Comparison of ENCODE assay signal across 11 cellular contexts in the genomic region with DNA sequence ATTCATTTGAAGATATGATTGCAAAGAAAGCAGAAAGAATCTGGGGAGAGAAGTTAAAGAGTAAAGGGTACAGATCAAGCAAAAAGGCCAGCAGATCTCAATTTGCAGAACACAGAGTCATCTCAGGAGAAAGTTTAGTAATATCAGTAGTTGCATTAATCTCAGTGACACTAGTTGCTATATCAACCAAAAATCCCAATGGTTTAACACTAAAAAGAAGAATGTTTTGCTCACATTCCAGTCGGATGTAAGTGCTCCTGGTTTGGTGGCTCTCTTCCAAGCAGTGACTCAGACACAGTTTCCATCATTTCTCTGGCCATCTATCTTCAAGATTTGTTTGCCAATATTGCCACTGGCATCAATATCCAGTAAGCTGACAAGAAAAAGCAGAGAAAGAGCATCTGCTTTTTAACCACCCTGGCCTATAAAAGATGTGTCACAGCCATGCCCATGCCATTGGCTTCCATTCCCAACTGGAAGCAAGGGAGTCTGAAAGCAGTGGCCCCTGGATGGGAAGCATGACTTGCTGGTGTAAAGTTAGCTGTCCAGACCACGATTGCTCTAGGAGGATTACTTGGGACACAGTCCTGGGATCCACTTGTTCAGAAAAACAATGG. TPM values are rescaled to one million over a fixed set of nuclear protein-coding genes. Genes with fewer than 3 reads are reported as not detected.
A peak's percentile ranks its signal among the peaks of the same experiment; 100 is the strongest.
DNase-seq lines count a peak whose midpoint lies in the region; ATAC-seq, FAIRE-seq and TF ChIP-seq lines count a peak whose summit lies in the region.
"Had no signal": no experiment of that assay in that cellular context is flagged by ENCODE, and none has a peak within 500 bp of the region (broad histone marks: within the 10 kb centered on the region; RNA-seq: fewer than 3 reads in every experiment).

No MANE protein-coding gene starts in this region.

- H3K27me3 Mint-ChIP-seq in activated T-cell treated with anti-CD3 and anti-CD28 coated beads, Interleukin-2, amount 50 U/mL, for 72 hours (ENCODE audit: low read depth), result peaks cover 39% of the 10 kb centered on the region
- H3K27me3 Mint-ChIP-seq: IgD-negative memory B cell had no signal

- H3K36me3 Mint-ChIP-seq in activated T-cell treated with anti-CD3 and anti-CD28 coated beads, Interleukin-2, amount 50 U/mL, for 72 hours (ENCODE audit: insufficient read depth in 2 of 2), result no peaks in the 10 kb centered on the region

- ATAC-seq in activated T-cell treated with anti-CD3 and anti-CD28 coated beads, Interleukin-2, amount 50 U/mL, for 72 hours (replicated peaks in 1 of 2), result peak; percentile 76 to 81
- ATAC-seq in HG02870 (IDR thresholded peaks at IDR 0.05; ENCODE audit: unreplicated experiment) (peak; percentile 90), SK-N-SH treated with all-trans-retinoic acid at 6 μM for 48 hours (peak; percentile 73)

- no peak for FAIRE-seq in urothelium cell line (lab: Jason Lieb, UNC)

- H3K4me1 Mint-ChIP-seq in activated T-cell treated with anti-CD3 and anti-CD28 coated beads, Interleukin-2, amount 50 U/mL, for 72 hours (ENCODE audit: low read depth), result peaks cover 16% of the 10 kb centered on the region

- H3K9me3 Mint-ChIP-seq in activated T-cell treated with anti-CD3 and anti-CD28 coated beads, Interleukin-2, amount 50 U/mL, for 72 hours, result no peaks in the 10 kb centered on the region
- H3K9me3 Mint-ChIP-seq: IgD-negative memory B cell had no signal

- H3K4me3 Mint-ChIP-seq in activated T-cell treated with anti-CD3 and anti-CD28 coated beads, Interleukin-2, amount 50 U/mL, for 72 hours, result peak overlapping the region in 1 of 2 donors; percentile 69
- H3K4me3 Mint-ChIP-seq: IgD-negative memory B cell had no signal

- no peak for DNase-seq in activated T-cell treated with anti-CD3 and anti-CD28 coated beads, Interleukin-2, amount 50 U/mL, for 72 hours
- DNase-seq in activated T-cell treated with anti-CD3 and anti-CD28 coated beads for 4 hours, result no peak
- DNase-seq in urothelium cell line (ENCODE audit: low spot score), result peak; percentile 52
- no peak for DNase-seq in epidermal melanocyte (ENCODE audit: insufficient read length, low spot score)
- no peak for DNase-seq in activated CD8-positive, alpha-beta memory T cell treated with anti-CD3 and anti-CD28 coated beads, Interleukin-2, amount 50 U/mL, for 4 hours
- no peak for DNase-seq in NK-92 treated with Interleukin-12 subunit alpha and Interleukin-12 subunit beta, amount 100 ng/mL, for 24 hours (lab: John Stamatoyannopoulos, UW)
- DNase-seq: cortex of kidney had no signal

- no peak overlapping the region for H3K27ac Mint-ChIP-seq in activated T-cell treated with anti-CD3 and anti-CD28 coated beads, Interleukin-2, amount 50 U/mL, for 72 hours
- H3K27ac Mint-ChIP-seq: IgD-negative memory B cell had no signal

TF ChIP-seq in SK-N-SH treated with all-trans-retinoic acid at 6 μM for 48 hours, 23 proteins besides CTCF, POLR2A, EP300 and RAD21:
- TF ChIP-seq, protein P1, sequence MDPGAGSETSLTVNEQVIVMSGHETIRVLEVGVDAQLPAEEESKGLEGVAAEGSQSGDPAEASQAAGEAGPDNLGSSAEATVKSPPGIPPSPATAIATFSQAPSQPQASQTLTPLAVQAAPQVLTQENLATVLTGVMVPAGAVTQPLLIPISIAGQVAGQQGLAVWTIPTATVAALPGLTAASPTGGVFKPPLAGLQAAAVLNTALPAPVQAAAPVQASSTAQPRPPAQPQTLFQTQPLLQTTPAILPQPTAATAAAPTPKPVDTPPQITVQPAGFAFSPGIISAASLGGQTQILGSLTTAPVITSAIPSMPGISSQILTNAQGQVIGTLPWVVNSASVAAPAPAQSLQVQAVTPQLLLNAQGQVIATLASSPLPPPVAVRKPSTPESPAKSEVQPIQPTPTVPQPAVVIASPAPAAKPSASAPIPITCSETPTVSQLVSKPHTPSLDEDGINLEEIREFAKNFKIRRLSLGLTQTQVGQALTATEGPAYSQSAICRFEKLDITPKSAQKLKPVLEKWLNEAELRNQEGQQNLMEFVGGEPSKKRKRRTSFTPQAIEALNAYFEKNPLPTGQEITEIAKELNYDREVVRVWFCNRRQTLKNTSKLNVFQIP (CRISPR knock-in tag; IDR thresholded peaks at IDR 0.05; ENCODE audit: borderline replicate concordance, low read depth), result no peak
- TF ChIP-seq ARNTL (CRISPR knock-in tag; IDR thresholded peaks at IDR 0.05; ENCODE audit: borderline replicate concordance, low read depth) (no peak), CSDC2 (CRISPR knock-in tag; IDR thresholded peaks at IDR 0.05) (no peak), ISL1 (CRISPR knock-in tag; IDR thresholded peaks at IDR 0.05) (no peak)

RNA-seq across cellular contexts. Expression of a gene that starts 45.5 kb away (rescaled TPM):
- total RNA-seq in activated T-cell treated with anti-CD3 and anti-CD28 coated beads, Interleukin-2, amount 50 U/mL, for 72 hours, result 100 to 1,000 TPM in 1 of 2 donors, 10 to 100 TPM in 1; 37.6 to 103 TPM

RNA-seq across cellular contexts. Expression of a gene that starts 49.3 kb away (rescaled TPM):
- total RNA-seq in activated T-cell treated with anti-CD3 and anti-CD28 coated beads, Interleukin-2, amount 50 U/mL, for 72 hours, result not detected
- total RNA-seq: T-helper 2 cell treated with Interferon-gamma antibody and Interleukin-4, amounts not matched to agents 100 ng/mL and 5 ng/mL, for 36 hours had no signal
